Comparison of ENCODE assay signal across 8 cellular contexts in genomic region chr12:22333751-22334695, GRCh38. TPM values are rescaled to one million over a fixed set of nuclear protein-coding genes. Genes with fewer than 3 reads are reported as not detected.
DNase-seq lines count a peak whose midpoint lies in the region; ATAC-seq, FAIRE-seq and TF ChIP-seq lines count a peak whose summit lies in the region.

No MANE protein-coding gene starts in this region.

- no peaks in the 10 kb centered on the region for H3K9me3 Mint-ChIP-seq in naive thymus-derived CD8-positive, alpha-beta T cell

- H3K27me3 Mint-ChIP-seq in naive thymus-derived CD8-positive, alpha-beta T cell: peaks cover 20 to 79% (median 37%) of the 10 kb centered on the region in 5 donors

- POLR2A ChIA-PET in H1 (lab: Charles Lee; ENCODE audit: partially characterized antibody): interaction anchor here (0.7 kb wide), 1 partner anchor 13 kb away, joined by 3 read pairs; no protein-coding TSS in a partner anchor
- POLR2A ChIA-PET in naive thymus-derived CD8-positive, alpha-beta T cell (lab: Charles Lee): no interaction called here

- H2BK12ac ChIP-seq in H1 (ENCODE audit: low read depth, low read length): peak overlapping the region; percentile 55; the same call in 1 of the 2 replicates

- no peaks in the 10 kb centered on the region for H3K9me3 ChIP-seq in WERI-Rb-1 (ENCODE audit: severe bottlenecking)
- no peaks in the 10 kb centered on the region for H3K9me3 ChIP-seq in H1 (ENCODE audit: insufficient read depth in 2 of 2, low read depth in 1 of 2, low read length in 1 of 2)

- H4K91ac ChIP-seq in H1 (replicated peaks; ENCODE audit: insufficient read length, low read length): no peak overlapping the region

- in situ Hi-C loops in G401 (cut with HindIII; ENCODE audit: low sequenced_read_pairs): no loop called here

- no peak overlapping the region for H2BK20ac ChIP-seq in H1 (ENCODE audit: low read length)

- H3K9ac ChIP-seq in H1 (replicated peaks in 1 of 4; ENCODE audit: extremely low read depth in 1 of 4, low read depth in 3 of 4, low read length in 3 of 4): peak overlapping the region in 2 of 4 experiments; percentile 8 to 13; a peak in 3 of 7 replicates

- FAIRE-seq in H1 (lab: Jason Lieb, UNC) (no peak), GM19239 (lab: Jason Lieb, UNC) (no peak)

- no peaks in the 10 kb centered on the region for H3K79me2 ChIP-seq in H1 (ENCODE audit: control insufficient read depth in 1 of 2, insufficient read depth in 2 of 2, low read length in 2 of 2)

- H3K4ac ChIP-seq in H1 (replicated peaks; ENCODE audit: insufficient read length, low read depth, low read length): no peak overlapping the region

- CTCF ChIA-PET in H1 (lab: Charles Lee; ENCODE audit: partially characterized antibody): interaction anchor here (0.5 to 1.8 kb wide), 4 partner anchors 178 to 232 kb away, joined by 3 to 7 read pairs (median 3); no protein-coding TSS in a partner anchor

- 4% methylated on average over 66 of the region's 76 CpGs; no CpG with 5 or more reads in 1 of the 2 experiments for WGBS in H1 (ENCODE audit: extremely low coverage in 1 of 2, insufficient coverage in 1 of 2, insufficient read length in 1 of 2, insufficient replicate concordance in 2 of 2, low coverage in 1 of 2, low lambda C conversion rate in 2 of 2, missing lambda C conversion rate in 1 of 2), 2 experiments

- TF ChIP-seq POLR2A in H1 (IDR thresholded peaks at IDR 0.05; ENCODE audit: control extremely low read depth in 1 of 2, low read depth in 2 of 2, low read length in 2 of 2): no peak

- H3K56ac ChIP-seq in H1 (replicated peaks; ENCODE audit: insufficient read length, low read depth, low read length): peak overlapping the region; percentile 34

- no peak overlapping the region for H4K5ac ChIP-seq in H1 (ENCODE audit: insufficient read length, low read depth, low read length)

- H3K4me1 ChIP-seq in H1 (replicated peaks in 1 of 4; ENCODE audit: control insufficient read depth in 3 of 4, insufficient read depth in 4 of 4, low read length in 3 of 4): peaks cover 0 to 6% (median 0%) of the 10 kb centered on the region in 4 experiments; a peak in 3 of 7 replicates

- H4K20me1 ChIP-seq in H1 (replicated peaks in 1 of 2; ENCODE audit: control insufficient read depth in 1 of 2, insufficient read depth in 2 of 2, low read length in 2 of 2): peaks cover 0 to 2% of the 10 kb centered on the region in 2 experiments

- H3K36me3 Mint-ChIP-seq in naive thymus-derived CD8-positive, alpha-beta T cell: peaks cover 0 to 3% (median 0%) of the 10 kb centered on the region in 3 donors

- peak overlapping the region in 3 of 10 donors; percentile 12 to 77 (median 54) for H3K27ac Mint-ChIP-seq in naive thymus-derived CD8-positive, alpha-beta T cell

- H3K23me2 ChIP-seq in H1 (ENCODE audit: low read depth, low read length): peaks cover 15% of the 10 kb centered on the region

- H3K36me3 ChIP-seq in WERI-Rb-1: no peaks in the 10 kb centered on the region
- no peaks in the 10 kb centered on the region for H3K36me3 ChIP-seq in H1 (ENCODE audit: control insufficient read depth in 2 of 4, insufficient read depth in 4 of 4, low read length in 3 of 4)

- H3K4me3 Mint-ChIP-seq in naive thymus-derived CD8-positive, alpha-beta T cell: peak overlapping the region; percentile 80 to 94 (median 87)

- no peak; a peak in 1 of 4 replicates for TF ChIP-seq RAD21 in H1 (IDR thresholded peaks at IDR 0.05 in 1 of 2, conservative IDR thresholded peaks at IDR 0.05 in 1 of 2; ENCODE audit: low read depth in 2 of 2, low read length in 2 of 2)

- TF ChIP-seq EP300 in H1 (IDR thresholded peaks at IDR 0.05; ENCODE audit: borderline replicate concordance in 1 of 2, low read depth in 2 of 2, low read length in 2 of 2): no peak

- H3K4me2 ChIP-seq in H1 (ENCODE audit: insufficient read depth in 1 of 2, low read depth in 2 of 2, low read length in 2 of 2): peak overlapping the region; percentile 72 to 84

- H3K27me3 ChIP-seq in WERI-Rb-1 (ENCODE audit: insufficient read depth, low read depth, severe bottlenecking): peaks cover 5% of the 10 kb centered on the region
- peaks cover 6 to 26% (median 17%) of the 10 kb centered on the region in 4 experiments for H3K27me3 ChIP-seq in H1 (replicated peaks in 1 of 4; ENCODE audit: control insufficient read depth in 3 of 4, extremely low read depth in 1 of 4, insufficient read depth in 3 of 4, low read length in 3 of 4)

- H3K4me1 Mint-ChIP-seq in naive thymus-derived CD8-positive, alpha-beta T cell: peaks cover 5 to 25% (median 22%) of the 10 kb centered on the region in 4 donors

- no peak overlapping the region for H2BK5ac ChIP-seq in H1 (ENCODE audit: low read depth, low read length)

- H2AK5ac ChIP-seq in H1 (ENCODE audit: low read depth, low read length): no peak overlapping the region

- H2AFZ ChIP-seq in H1 (ENCODE audit: low read length): peak overlapping the region; percentile 75; the same call in 1 of the 2 replicates

- H2BK120ac ChIP-seq in H1 (replicated peaks; ENCODE audit: low read depth, low read length): no peak overlapping the region

- DNase-seq in G401 (ENCODE audit: low spot score) (peak; percentile 74), WERI-Rb-1 (peak; percentile 10), H1 (ENCODE audit: low read depth in 1 of 2, low spot score in 2 of 2) (peak in 1 of 2 experiments; percentile 63), NCI-H748 treated with DMSO at 0.1 percent for 48 hours (lab: John Stamatoyannopoulos, UW) (no peak), HPDE6-E6E7 (ENCODE audit: extremely low spot score) (no peak), GM19239 (ENCODE audit: insufficient read length, low spot score) (no peak)
- peak in 1 of 10 donors; percentile 5 for DNase-seq in naive thymus-derived CD8-positive, alpha-beta T cell

- TF ChIP-seq CTCF in WERI-Rb-1 (IDR thresholded peaks at IDR 0.05; ENCODE audit: low read depth, low read length): no peak
- no peak for TF ChIP-seq CTCF in H1 (IDR thresholded peaks at IDR 0.05; ENCODE audit: control extremely low read depth in 1 of 3, insufficient read depth in 1 of 3, low read depth in 1 of 3, low read length in 3 of 3)

- H3K23ac ChIP-seq in H1 (ENCODE audit: insufficient read length): no peak overlapping the region

- H4K8ac ChIP-seq in H1 (ENCODE audit: extremely low read depth, insufficient read depth, low read length): peak overlapping the region; percentile 70

- no peak overlapping the region for H3K14ac ChIP-seq in H1 (ENCODE audit: insufficient read length)

- no peaks in the 10 kb centered on the region for H3K79me1 ChIP-seq in H1 (ENCODE audit: low read depth, low read length)

- H3K27ac ChIP-seq in WERI-Rb-1 (no peak overlapping the region), H1 (ENCODE audit: low read depth, low read length) (no peak overlapping the region)

- peak overlapping the region; percentile 60; the same call in 1 of the 2 replicates for H3K18ac ChIP-seq in H1 (ENCODE audit: extremely low read depth, low read length)

- H2BK15ac ChIP-seq in H1 (ENCODE audit: low read length): 0 out of 2 replicates have a peak overlapping the region, but pooled peaks have one; percentile 29

- H3K4me3 ChIP-seq in WERI-Rb-1 (ENCODE audit: low read depth, low read length): peak overlapping the region; percentile 61
- H3K4me3 ChIP-seq in H1 (ENCODE audit: extremely low read depth in 1 of 4, insufficient read depth in 2 of 4, low read depth in 3 of 4, low read length in 4 of 4): peak overlapping the region; percentile 53 to 89 (median 67)

- peak in 1 of 2 donors; percentile 14 for ATAC-seq in naive thymus-derived CD8-positive, alpha-beta T cell
- no peak for ATAC-seq in HG02610 (IDR thresholded peaks at IDR 0.05; ENCODE audit: unreplicated experiment)

TF ChIP-seq in H1, 55 proteins besides CTCF, POLR2A, EP300 and RAD21:
- TF ChIP-seq BRCA1 (IDR thresholded peaks at IDR 0.05; ENCODE audit: low read depth, low read length) (no peak), FOSL1 (IDR thresholded peaks at IDR 0.05; ENCODE audit: insufficient read depth, low read depth, low read length) (no peak), EZH2 (IDR thresholded peaks at IDR 0.05; ENCODE audit: low read depth, low read length, severe bottlenecking) (peak; percentile 84), RNF2 (IDR thresholded peaks at IDR 0.05; ENCODE audit: borderline replicate concordance, low read depth, low read length, missing control alignments, poor library complexity, severe bottlenecking) (peak; percentile 57), RBBP5 (IDR thresholded peaks at IDR 0.05; ENCODE audit: borderline replicate concordance, low read depth, low read length) (peak; percentile 17; the same call in 1 of the 2 replicates), ASH2L (IDR thresholded peaks at IDR 0.05; ENCODE audit: low read length) (peak; percentile 53), SUZ12 (IDR thresholded peaks at IDR 0.05; ENCODE audit: low read length) (peak; percentile 81), KDM4A (IDR thresholded peaks at IDR 0.05; ENCODE audit: low read depth, low read length, severe bottlenecking) (peak; percentile 97), KDM1A (IDR thresholded peaks at IDR 0.05; ENCODE audit: borderline replicate concordance, low read length) (no peak)
- TF ChIP-seq, protein P1, sequence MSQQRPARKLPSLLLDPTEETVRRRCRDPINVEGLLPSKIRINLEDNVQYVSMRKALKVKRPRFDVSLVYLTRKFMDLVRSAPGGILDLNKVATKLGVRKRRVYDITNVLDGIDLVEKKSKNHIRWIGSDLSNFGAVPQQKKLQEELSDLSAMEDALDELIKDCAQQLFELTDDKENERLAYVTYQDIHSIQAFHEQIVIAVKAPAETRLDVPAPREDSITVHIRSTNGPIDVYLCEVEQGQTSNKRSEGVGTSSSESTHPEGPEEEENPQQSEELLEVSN (IDR thresholded peaks at IDR 0.05): peak; percentile 69
- TF ChIP-seq, protein P2, sequence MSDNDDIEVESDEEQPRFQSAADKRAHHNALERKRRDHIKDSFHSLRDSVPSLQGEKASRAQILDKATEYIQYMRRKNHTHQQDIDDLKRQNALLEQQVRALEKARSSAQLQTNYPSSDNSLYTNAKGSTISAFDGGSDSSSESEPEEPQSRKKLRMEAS (IDR thresholded peaks at IDR 0.05): peak; percentile 25; the same call in 1 of the 2 replicates

RNA-seq across cellular contexts. Expression of gene ST8SIA1, which starts 0.5 kb away (rescaled TPM):
- total RNA-seq in G401 (2014; rRNA removed; shearing (Covaris generic)): not detected in 2 replicates
- total RNA-seq in H1 (2021; fragmentation: NEBNext Ultra II Directional; extraction: Animal tissue kit (Norgen Biotek cat#: 25700)): 3.2 and 4.4 TPM in 2 replicates
- 1.6 and 1.9 TPM in 2 replicates for polyA plus RNA-seq in H1 (2011; rRNA removed)
- polyA plus RNA-seq in H1 (2011; cell fraction: cytosol; rRNA removed): 2.8 TPM
- 2.5 TPM for polyA plus RNA-seq in H1 (2011; cell fraction: nucleus; rRNA removed)
- 1.9 to 3.0 TPM (median 2.1 TPM) in 4 replicates for polyA plus RNA-seq in H1 (2012, experiment 1 of 2)
- polyA plus RNA-seq in H1 (2012, experiment 2 of 2): 2.1 TPM
- polyA plus RNA-seq in H1 (2013, experiment 1 of 2): 1.7 TPM
- polyA plus RNA-seq in H1 (2013, experiment 2 of 2): 2.7 TPM
- 2.9 and 5.0 TPM in 2 replicates for polyA minus RNA-seq in H1 (2011; rRNA and poly(A)+ RNA removed)
- polyA minus RNA-seq in H1 (2011; cell fraction: cytosol; rRNA and poly(A)+ RNA removed): 1.3 TPM
- polyA minus RNA-seq in H1 (2011; cell fraction: nucleus; rRNA and poly(A)+ RNA removed): 9.3 TPM
- total RNA-seq in naive thymus-derived CD8-positive, alpha-beta T cell: 1 to 10 TPM; 1.6 to 1.7 TPM
- under 1 TPM in 2 of 3 donors, not detected in 1; 0.37 to 0.46 TPM for polyA plus RNA-seq in naive thymus-derived CD8-positive, alpha-beta T cell

Comparison
In these comparisons a context has a peak if more than half of its experiments do, and no peak if none do; other contexts are left out.
1. DNase-seq: peak in G401 (single experiment) and WERI-Rb-1 (single experiment); none in NCI-H748 treated with DMSO at 0.1 percent for 48 hours (single experiment), HPDE6-E6E7 (single experiment) and GM19239 (single experiment).